In genomic region chr10:85786401-85786899, GRCh38 we compare ENCODE assay signal across 1 cellular context.
TF ChIP-seq lines count a peak whose summit lies in the region.

No MANE protein-coding gene starts in this region.

TF ChIP-seq in HEK293, 187 proteins besides CTCF, POLR2A, EP300 and RAD21 (continued from another document and continues in another):
- no peak for TF ChIP-seq ZNF398 (tag by site-specific recombination; IDR thresholded peaks at IDR 0.05)
- no peak for TF ChIP-seq ZSCAN30 (tag by site-specific recombination; IDR thresholded peaks at IDR 0.05)
- peak; percentile 25; the same call in 1 of the 2 replicates for TF ChIP-seq ZNF654 (tag by site-specific recombination; IDR thresholded peaks at IDR 0.05; ENCODE audit: low read depth)
- TF ChIP-seq ZNF362 (tag by site-specific recombination; IDR thresholded peaks at IDR 0.05) = no peak
- no peak for TF ChIP-seq ZNF548 (tag by site-specific recombination; IDR thresholded peaks at IDR 0.05)
- TF ChIP-seq SP7 (tag by site-specific recombination; IDR thresholded peaks at IDR 0.05) = peak; percentile 98
- TF ChIP-seq ZNF292 (tag by site-specific recombination; IDR thresholded peaks at IDR 0.05; ENCODE audit: borderline replicate concordance, low read depth) = no peak
- peak; percentile 73 for TF ChIP-seq FEZF1 (tag by site-specific recombination; IDR thresholded peaks at IDR 0.05)
- TF ChIP-seq REST (tag by site-specific recombination; IDR thresholded peaks at IDR 0.05) = no peak
- TF ChIP-seq ZBTB11 (tag by site-specific recombination; conservative IDR thresholded peaks at IDR 0.05; ENCODE audit: low read depth) = no peak
- TF ChIP-seq ZNF660 (tag by site-specific recombination; IDR thresholded peaks at IDR 0.05) = no peak
- TF ChIP-seq ZBTB44 (tag by site-specific recombination; IDR thresholded peaks at IDR 0.05) = no peak
- TF ChIP-seq ZNF704 (tag by site-specific recombination; IDR thresholded peaks at IDR 0.05) = no peak
- 0 out of 2 replicates have a peak, but pooled peaks have one; percentile 41 for TF ChIP-seq ZBTB8A (tag by site-specific recombination; IDR thresholded peaks at IDR 0.05)
- no peak for TF ChIP-seq SP3 (tag by site-specific recombination; IDR thresholded peaks at IDR 0.05)
- no peak for TF ChIP-seq MYNN (tag by site-specific recombination; IDR thresholded peaks at IDR 0.05; ENCODE audit: borderline replicate concordance)
- TF ChIP-seq ZNF274 (IDR thresholded peaks at IDR 0.05; ENCODE audit: low read length) = no peak
- no peak for TF ChIP-seq ZNF274 (tag by site-specific recombination; IDR thresholded peaks at IDR 0.05; ENCODE audit: borderline replicate concordance)
- no peak for TF ChIP-seq ZNF571 (tag by site-specific recombination; IDR thresholded peaks at IDR 0.05)
- TF ChIP-seq ZNF561 (tag by site-specific recombination; IDR thresholded peaks at IDR 0.05; ENCODE audit: borderline replicate concordance) = no peak
- TF ChIP-seq ZNF280D (tag by site-specific recombination; IDR thresholded peaks at IDR 0.05) = no peak
- TF ChIP-seq ZNF214 (tag by site-specific recombination; IDR thresholded peaks at IDR 0.05; ENCODE audit: borderline replicate concordance) = no peak
- no peak for TF ChIP-seq MZF1 (tag by site-specific recombination; IDR thresholded peaks at IDR 0.05; ENCODE audit: borderline replicate concordance)
- TF ChIP-seq ZNF121 (tag by site-specific recombination; IDR thresholded peaks at IDR 0.05) = no peak
- no peak for TF ChIP-seq TSHZ1 (tag by site-specific recombination; IDR thresholded peaks at IDR 0.05; ENCODE audit: borderline replicate concordance)
- TF ChIP-seq KLF1 (tag by site-specific recombination; IDR thresholded peaks at IDR 0.05) = peak; percentile 65
- no peak for TF ChIP-seq HIC1 (tag by site-specific recombination; IDR thresholded peaks at IDR 0.05)
- TF ChIP-seq ZNF645 (tag by site-specific recombination; IDR thresholded peaks at IDR 0.05) = no peak
- TF ChIP-seq ZFHX2 (tag by site-specific recombination; conservative IDR thresholded peaks at IDR 0.05) = 0 out of 2 replicates have a peak, but pooled peaks have one; percentile 5
